In the genomic region with DNA sequence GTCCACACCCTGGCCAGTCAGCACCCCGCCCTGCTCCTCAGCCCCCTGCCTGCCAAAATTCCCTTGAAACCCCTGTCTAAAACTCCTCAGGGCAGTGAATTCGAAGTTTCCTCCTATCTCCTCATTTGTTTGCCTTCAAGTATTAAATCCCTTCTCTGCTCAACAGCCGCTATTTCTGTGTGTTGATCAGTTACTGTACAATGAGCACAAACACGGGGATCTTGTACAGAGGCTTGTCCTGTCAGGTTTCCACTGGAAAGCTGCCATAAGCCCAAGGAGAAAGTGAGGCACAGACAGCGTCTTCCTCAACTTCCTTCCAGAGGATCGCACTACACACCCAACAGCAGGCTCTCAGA, we compare ENCODE assay signal across 1 cellular context.
TF ChIP-seq lines count a peak whose summit lies in the region.

No MANE protein-coding gene starts in this region.

TF ChIP-seq in A549, 52 proteins besides CTCF, POLR2A, EP300 and RAD21:
- 0 out of 2 replicates have a peak, but pooled peaks have one; percentile 4 for TF ChIP-seq HOXB5 (CRISPR knock-in tag; IDR thresholded peaks at IDR 0.05)
- 0 out of 2 replicates have a peak, but pooled peaks have one; percentile 53 for TF ChIP-seq FOSB (CRISPR knock-in tag; IDR thresholded peaks at IDR 0.05)
- 0 out of 2 replicates have a peak, but pooled peaks have one; percentile 19 for TF ChIP-seq MAX (IDR thresholded peaks at IDR 0.05)
- TF ChIP-seq HOXB13 (CRISPR knock-in tag; IDR thresholded peaks at IDR 0.05; ENCODE audit: low read depth): peak; percentile 64; the same call in 1 of the 2 replicates
